In genomic region chr10:27746364-27747095, GRCh38 we compare ENCODE assay signal across 2 cellular contexts.
TF ChIP-seq lines count a peak whose summit lies in the region.

No MANE protein-coding gene starts in this region.

TF ChIP-seq in liver, 16 proteins besides CTCF, POLR2A, EP300 and RAD21:
- TF ChIP-seq JUND (IDR thresholded peaks at IDR 0.05): no peak
- TF ChIP-seq FOXA2 (IDR thresholded peaks at IDR 0.05): no peak
- no peak for TF ChIP-seq HNF4G (IDR thresholded peaks at IDR 0.05)
- no peak for TF ChIP-seq EGR1 (IDR thresholded peaks at IDR 0.05; ENCODE audit: low read depth in 2 of 2)
- no peak for TF ChIP-seq SP1 (IDR thresholded peaks at IDR 0.05)
- TF ChIP-seq ATF3 (IDR thresholded peaks at IDR 0.05): no peak
- TF ChIP-seq TAF1 (conservative IDR thresholded peaks at IDR 0.05): no peak
- no peak for TF ChIP-seq MAX (IDR thresholded peaks at IDR 0.05)
- TF ChIP-seq NR2F2 (IDR thresholded peaks at IDR 0.05): no peak
- no peak for TF ChIP-seq YY1 (IDR thresholded peaks at IDR 0.05)
- no peak for TF ChIP-seq FOXA1 (IDR thresholded peaks at IDR 0.05)
- no peak for TF ChIP-seq HNF4A (conservative IDR thresholded peaks at IDR 0.05)
- no peak for TF ChIP-seq ZBTB33 (IDR thresholded peaks at IDR 0.05)
- TF ChIP-seq RXRA (IDR thresholded peaks at IDR 0.05): no peak

TF ChIP-seq in HepG2, 621 proteins besides CTCF, POLR2A, EP300 and RAD21:
- TF ChIP-seq AHDC1 (CRISPR knock-in tag; IDR thresholded peaks at IDR 0.05; ENCODE audit: borderline replicate concordance) (no peak), MTF2 (CRISPR knock-in tag; IDR thresholded peaks at IDR 0.05; ENCODE audit: borderline replicate concordance) (no peak), POLR2AphosphoS2 (IDR thresholded peaks at IDR 0.05; ENCODE audit: low read depth, low read length) (no peak), KMT2B (CRISPR knock-in tag; IDR thresholded peaks at IDR 0.05) (no peak), TEAD2 (CRISPR knock-in tag; IDR thresholded peaks at IDR 0.05) (no peak), MED8 (CRISPR knock-in tag; IDR thresholded peaks at IDR 0.05; ENCODE audit: insufficient replicate concordance) (no peak), UBTF (CRISPR knock-in tag; IDR thresholded peaks at IDR 0.05) (no peak), KLF15 (CRISPR knock-in tag; IDR thresholded peaks at IDR 0.05; ENCODE audit: borderline replicate concordance) (no peak), GPN1 (CRISPR knock-in tag; IDR thresholded peaks at IDR 0.05; ENCODE audit: borderline replicate concordance) (no peak), IRF9 (CRISPR knock-in tag; IDR thresholded peaks at IDR 0.05; ENCODE audit: borderline replicate concordance) (no peak), ZNF589 (CRISPR knock-in tag; conservative IDR thresholded peaks at IDR 0.05) (no peak), ZNF317 (CRISPR knock-in tag; IDR thresholded peaks at IDR 0.05) (no peak), SMARCE1 (IDR thresholded peaks at IDR 0.05; ENCODE audit: borderline replicate concordance) (no peak)
